ENCODE assay signal across 10 cellular contexts in the genomic region with DNA sequence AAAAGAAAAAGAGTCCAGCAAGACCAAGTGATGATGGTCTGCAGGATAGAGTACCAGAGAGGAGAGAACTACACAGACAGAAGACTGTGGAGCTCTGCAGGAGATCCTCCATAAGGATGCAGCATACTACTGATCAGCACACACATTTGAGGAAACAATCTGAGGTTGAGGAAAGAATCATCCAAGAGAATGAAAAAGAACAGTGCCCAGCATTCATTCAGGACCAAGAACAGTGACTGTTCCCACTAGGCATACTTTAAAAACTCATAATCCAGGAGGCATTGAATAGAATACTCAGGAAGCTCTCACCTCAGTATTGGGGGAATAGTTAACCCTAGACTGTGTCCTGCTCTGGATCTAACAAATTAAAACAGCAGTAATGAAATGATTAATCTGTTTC. TPM values are rescaled to one million over a fixed set of nuclear protein-coding genes. Genes with fewer than 3 reads are reported as not detected.
"Had no signal": no experiment of that assay in that cellular context is flagged by ENCODE, and none has a peak within 500 bp of the region (broad histone marks: within the 10 kb centered on the region; RNA-seq: fewer than 3 reads in every experiment).

No MANE protein-coding gene starts in this region.

- H3K4me3 ChIP-seq: GM23338, K562 had no signal

- H3K27ac ChIP-seq: HL-60 had no signal

- H2AFZ ChIP-seq: GM23338 had no signal

- FAIRE-seq: H1, H54, HepG2, K562 had no signal

- ATAC-seq: GM23338, HepG2, K562 had no signal

- H3K4me1 Mint-ChIP-seq: IgD-negative memory B cell had no signal

- H3K4me3 Mint-ChIP-seq: GM23338, H9, HFFc6 had no signal

- H3K4me2 ChIP-seq: GM23338 had no signal

- DNase-seq: H9, HCEC 1CT, HFFc6 had no signal

- H3K27ac Mint-ChIP-seq: GM23338, H9, HFFc6, IgD-negative memory B cell had no signal

RNA-seq across cellular contexts. Expression of a gene that starts 54.9 kb away (rescaled TPM):
- polyA plus RNA-seq: IgD-negative memory B cell had no signal
